In genomic region chr22:31489632-31490495, GRCh38 we compare ENCODE assay signal across 1 cellular context.
TF ChIP-seq lines count a peak whose summit lies in the region.

TSS of gene EIF4ENIF1 (minus strand) at chr22:31489842. CDS start at chr22:31488718, 1,124 bp downstream.

TF ChIP-seq in K562, 482 proteins besides CTCF, POLR2A, EP300 and RAD21 (continued from another document and continues in another):
- TF ChIP-seq CUX1 (CRISPR knock-in tag; IDR thresholded peaks at IDR 0.05) (no peak), TCF7L2 (IDR thresholded peaks at IDR 0.05; ENCODE audit: low read depth, low read length) (no peak), HES1 (IDR thresholded peaks at IDR 0.05; ENCODE audit: low read depth) (no peak), ZFX (CRISPR knock-in tag; IDR thresholded peaks at IDR 0.05) (peak; percentile 68), KLF13 (tag; IDR thresholded peaks at IDR 0.05; ENCODE audit: borderline replicate concordance, low read depth) (peak; percentile 28; the same call in 1 of the 2 replicates), RBM22 (IDR thresholded peaks at IDR 0.05; ENCODE audit: low read depth, low read length, poor library complexity, severe bottlenecking) (peak; percentile 32), FOXP1 (CRISPR knock-in tag; IDR thresholded peaks at IDR 0.05) (0 out of 2 replicates have a peak, but pooled peaks have one; percentile 28), FOXJ2 (tag; IDR thresholded peaks at IDR 0.05) (no peak), TEAD1 (CRISPR knock-in tag; IDR thresholded peaks at IDR 0.05) (0 out of 4 replicates have a peak, but pooled peaks of 1 of the 2 experiments have one; percentile 14), ZBTB43 (CRISPR knock-in tag; IDR thresholded peaks at IDR 0.05) (0 out of 2 replicates have a peak, but pooled peaks have one; percentile 29), HCFC1 (IDR thresholded peaks at IDR 0.05; ENCODE audit: low read depth, low read length) (peak; percentile 24; the same call in 1 of the 2 replicates), ID3 (CRISPR knock-in tag; IDR thresholded peaks at IDR 0.05) (no peak), ID3 (tag; IDR thresholded peaks at IDR 0.05) (0 out of 2 replicates have a peak, but pooled peaks have one; percentile 67), CTBP1 (IDR thresholded peaks at IDR 0.05; ENCODE audit: borderline replicate concordance) (peak; percentile 82), HDAC1 (IDR thresholded peaks at IDR 0.05) (peak in 1 of 2 experiments; percentile 37; a peak in 1 of 4 replicates), ZNF766 (CRISPR knock-in tag; conservative IDR thresholded peaks at IDR 0.05) (peak; percentile 62), YY1 (IDR thresholded peaks at IDR 0.05; ENCODE audit: borderline replicate concordance in 1 of 3, control insufficient read depth in 1 of 3, extremely low read depth in 1 of 3, insufficient read depth in 3 of 3, insufficient read length in 1 of 3, insufficient replicate concordance in 2 of 3, low read depth in 1 of 3, low read length in 2 of 3) (peak in 1 of 3 experiments; percentile 65), NONO (IDR thresholded peaks at IDR 0.05; ENCODE audit: low read depth in 2 of 2, low read length in 1 of 2) (peak in 1 of 2 experiments; percentile 71; a peak in 1 of 4 replicates), SMARCA4 (IDR thresholded peaks at IDR 0.05) (no peak), SAFB (IDR thresholded peaks at IDR 0.05; ENCODE audit: borderline replicate concordance, low read depth, low read length) (peak; percentile 99), EP400 (IDR thresholded peaks at IDR 0.05) (peak; percentile 54; the same call in 1 of the 2 replicates), NCOA4 (IDR thresholded peaks at IDR 0.05; ENCODE audit: partially characterized antibody) (no peak), MTF1 (CRISPR knock-in tag; IDR thresholded peaks at IDR 0.05; ENCODE audit: borderline replicate concordance) (no peak), DACH1 (IDR thresholded peaks at IDR 0.05; ENCODE audit: partially characterized antibody) (peak; percentile 88), GABPB1 (CRISPR knock-in tag; IDR thresholded peaks at IDR 0.05) (0 out of 2 replicates have a peak, but pooled peaks have one; percentile 51), TEAD2 (tag; IDR thresholded peaks at IDR 0.05) (no peak), PHF20 (IDR thresholded peaks at IDR 0.05; ENCODE audit: partially characterized antibody) (peak; percentile 55), ZNF175 (CRISPR knock-in tag; IDR thresholded peaks at IDR 0.05; ENCODE audit: low read depth) (no peak; the same call in 1 of the 2 replicates), KAT7 (CRISPR knock-in tag; IDR thresholded peaks at IDR 0.05; ENCODE audit: borderline replicate concordance) (peak; percentile 67; the same call in 1 of the 2 replicates), MAZ (CRISPR knock-in tag; conservative IDR thresholded peaks at IDR 0.05 in 1 of 2, IDR thresholded peaks at IDR 0.05 in 1 of 2) (peak; percentile 74 to 87), ELF4 (CRISPR knock-in tag; IDR thresholded peaks at IDR 0.05) (no peak), SIN3B (IDR thresholded peaks at IDR 0.05; ENCODE audit: low read depth) (peak; percentile 61; the same call in 1 of the 2 replicates), E2F6 (IDR thresholded peaks at IDR 0.05; ENCODE audit: borderline replicate concordance in 1 of 2, extremely low read depth in 1 of 2, insufficient read depth in 1 of 2, insufficient read length in 1 of 2, low read depth in 1 of 2, low read length in 1 of 2, poor library complexity in 1 of 2, severe bottlenecking in 1 of 2) (peak in 1 of 2 experiments; percentile 33), CREB1 (IDR thresholded peaks at IDR 0.05) (peak; percentile 22; the same call in 1 of the 2 replicates), CREB1 (CRISPR knock-in tag; IDR thresholded peaks at IDR 0.05) (0 out of 2 replicates have a peak, but pooled peaks have one; percentile 36), E4F1 (CRISPR knock-in tag; IDR thresholded peaks at IDR 0.05; ENCODE audit: borderline replicate concordance) (no peak), GATAD2A (IDR thresholded peaks at IDR 0.05) (0 out of 2 replicates have a peak, but pooled peaks have one; percentile 55), COPS2 (conservative IDR thresholded peaks at IDR 0.05) (no peak), ELF1 (tag; IDR thresholded peaks at IDR 0.05) (peak; percentile 38; the same call in 1 of the 2 replicates), ARID3B (CRISPR knock-in tag; IDR thresholded peaks at IDR 0.05; ENCODE audit: borderline replicate concordance) (no peak), CREB3L1 (IDR thresholded peaks at IDR 0.05; ENCODE audit: borderline replicate concordance, low read depth) (peak; percentile 46), PPARD (CRISPR knock-in tag; IDR thresholded peaks at IDR 0.05) (no peak), MYC (IDR thresholded peaks at IDR 0.05; ENCODE audit: low read depth, low read length) (0 out of 2 replicates have a peak, but pooled peaks have one; percentile 12), MYC (CRISPR knock-in tag; IDR thresholded peaks at IDR 0.05; ENCODE audit: borderline replicate concordance, low read depth) (no peak), TFAP4 (CRISPR knock-in tag; IDR thresholded peaks at IDR 0.05; ENCODE audit: borderline replicate concordance) (peak; percentile 63), SIN3A (IDR thresholded peaks at IDR 0.05; ENCODE audit: borderline replicate concordance in 2 of 2, control insufficient read depth in 1 of 2, low read depth in 2 of 2, low read length in 2 of 2) (peak in 1 of 2 experiments; percentile 22; a peak in 2 of 4 replicates), RUNX1 (IDR thresholded peaks at IDR 0.05; ENCODE audit: low read depth) (0 out of 2 replicates have a peak, but pooled peaks have one; percentile 35), RNF2 (IDR thresholded peaks at IDR 0.05) (0 out of 2 replicates have a peak, but pooled peaks have one; percentile 11), VEZF1 (CRISPR knock-in tag; IDR thresholded peaks at IDR 0.05) (peak; percentile 96)
